32 cellular contexts compared by ENCODE assay signal in genomic region chr11:94666792-94667721, GRCh38.
"Had no signal": no experiment of that assay in that cellular context is flagged by ENCODE, and none has a peak within 500 bp of the region (broad histone marks: within the 10 kb centered on the region; RNA-seq: fewer than 3 reads in every experiment).

No MANE protein-coding gene starts in this region.

- H3K9me3 ChIP-seq: adrenal gland, body of pancreas, colonic mucosa, esophagus squamous epithelium had no signal

- H3K27ac ChIP-seq: adrenal gland, body of pancreas, cardiac muscle cell, colonic mucosa, esophagus squamous epithelium, WERI-Rb-1 had no signal

- H3K4me3 ChIP-seq: adrenal gland, body of pancreas, cardiac muscle cell, colonic mucosa, esophagus squamous epithelium had no signal

- ATAC-seq: activated CD4-positive, CD25-positive, alpha-beta regulatory T cell treated with anti-CD3 and anti-CD28 coated beads, Interleukin-2, amount 50 U/mL, for 24 hours; activated CD8-positive, alpha-beta memory T cell treated with anti-CD3 and anti-CD28 coated beads, Interleukin-2, amount 10 ng/mL, durations not matched to agents 7 days and 5 days; activated CD8-positive, alpha-beta T cell treated with anti-CD3 and anti-CD28 coated beads, Interleukin-2, amount 10 ng/mL, durations not matched to agents 7 days and 5 days; activated naive CD8-positive, alpha-beta T cell treated with anti-CD3 and anti-CD28 coated beads, Interleukin-2, amount 50 U/mL, for 24 hours; body of pancreas; T-cell had no signal

- DNase-seq: activated B cell treated with CpG ODN at 0.5 μM for 24 hours; activated CD4-positive, alpha-beta T cell treated with anti-CD3 and anti-CD28 coated beads for 48 hours; activated CD4-positive, alpha-beta T cell treated with anti-CD3 and anti-CD28 coated beads, Interleukin-2, amount 50 U/mL, for 1 hour; activated CD4-positive, alpha-beta T cell treated with anti-CD3 and anti-CD28 coated beads, Interleukin-2, amount 50 U/mL, for 48 hours; activated CD8-positive, alpha-beta memory T cell treated with anti-CD3 and anti-CD28 coated beads, Interleukin-2, amount 10 ng/mL, durations not matched to agents 7 days and 5 days; activated CD8-positive, alpha-beta memory T cell treated with anti-CD3 and anti-CD28 coated beads, Interleukin-2, amount 50 U/mL, for 4 hours; activated CD8-positive, alpha-beta T cell treated with anti-CD3 and anti-CD28 coated beads, Interleukin-2, amount 10 ng/mL, durations not matched to agents 7 days and 5 days; activated effector memory CD4-positive, alpha-beta T cell treated with anti-CD3 and anti-CD28 coated beads, Interleukin-2, amount 50 U/mL, for 16 hours; activated naive CD4-positive, alpha-beta T cell treated with anti-CD3 and anti-CD28 coated beads for 36 hours; activated naive CD8-positive, alpha-beta T cell treated with anti-CD3 and anti-CD28 coated beads for 36 hours; activated naive CD8-positive, alpha-beta T cell treated with anti-CD3 and anti-CD28 coated beads, Interleukin-2, amount 50 U/mL, for 24 hours; activated T-cell treated with anti-CD3 and anti-CD28 coated beads, Interleukin-2, amount 50 U/mL, for 1 hour; activated T-cell treated with anti-CD3 and anti-CD28 coated beads, Interleukin-2, amount 50 U/mL, for 48 hours; amygdala; aorta; body of pancreas; central memory CD4-positive, alpha-beta T cell; cerebellar nuclear complex; colonic mucosa; effector memory CD4-positive, alpha-beta T cell; erythroblast; esophagus squamous epithelium; head of caudate nucleus; SW 1271; T-cell; T-helper 9 cell had no signal

- H3K27me3 ChIP-seq: adrenal gland, body of pancreas, cardiac muscle cell, colonic mucosa, esophagus squamous epithelium had no signal

- FAIRE-seq: frontal cortex, TTC549 had no signal

- H3K36me3 ChIP-seq: adrenal gland, cardiac muscle cell, colonic mucosa, esophagus squamous epithelium, WERI-Rb-1 had no signal

- H3K4me1 ChIP-seq: adrenal gland, body of pancreas, colonic mucosa had no signal
